8 cellular contexts compared by ENCODE assay signal in the genomic region with DNA sequence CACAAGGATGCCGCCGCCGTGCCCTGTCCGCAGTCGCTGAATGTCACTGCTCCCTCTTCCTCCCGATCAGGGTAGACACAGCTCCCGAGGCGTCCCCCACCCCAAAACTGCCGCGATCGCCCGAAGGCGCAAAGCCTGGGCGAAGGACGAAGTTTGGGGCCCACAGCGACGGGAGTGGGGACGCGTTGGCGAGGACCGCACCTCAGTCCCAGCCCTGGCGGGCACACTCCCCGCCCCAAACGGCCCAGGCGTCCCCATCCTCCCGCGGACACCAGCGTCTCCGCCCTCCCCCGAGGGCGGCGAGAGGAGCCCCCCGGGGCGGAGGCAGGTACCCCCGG. TPM values are rescaled to one million over a fixed set of nuclear protein-coding genes. Genes with fewer than 3 reads are reported as not detected.
A peak's percentile ranks its signal among the peaks of the same experiment; 100 is the strongest.
DNase-seq lines count a peak whose midpoint lies in the region; ATAC-seq and TF ChIP-seq lines count a peak whose summit lies in the region.

No MANE protein-coding gene starts in this region.

- TF ChIP-seq CTCF in CD4-positive, alpha-beta T cell (IDR thresholded peaks at IDR 0.05) = no peak
- TF ChIP-seq CTCF in fibroblast of pulmonary artery (IDR thresholded peaks at IDR 0.05; ENCODE audit: low read length, missing control alignments) (no peak), tibial artery (IDR thresholded peaks at IDR 0.05) (no peak)

- ATAC-seq in CD4-positive, alpha-beta T cell (ENCODE audit: poor library complexity) = no peak
- ATAC-seq in activated CD8-positive, alpha-beta memory T cell treated with anti-CD3 and anti-CD28 coated beads, Interleukin-2, amount 10 ng/mL, durations not matched to agents 7 days and 5 days = peak; percentile 1
- ATAC-seq in GM21786 (IDR thresholded peaks at IDR 0.05; ENCODE audit: unreplicated experiment) = no peak

- POLR2A ChIA-PET in CD4-positive, alpha-beta T cell (lab: Charles Lee) = interaction anchor here (0.6 to 3.5 kb wide), 10 partner anchors 12 to 649 kb away, joined by 3 to 28 read pairs (median 4); a partner anchor contains a TSS

- CTCF ChIA-PET in CD4-positive, alpha-beta T cell (lab: Charles Lee) = no interaction called here
- CTCF ChIA-PET in activated CD8-positive, alpha-beta memory T cell treated with anti-CD3 and anti-CD28 coated beads, Interleukin-2, amount 10 ng/mL, durations not matched to agents 7 days and 5 days (lab: Charles Lee) = interaction anchor here (1.8 to 4.5 kb wide), 2 partner anchors 86 to 194 kb away, joined by 5 to 16 read pairs; no protein-coding TSS in a partner anchor

- H3K27ac Mint-ChIP-seq in CD4-positive, alpha-beta T cell = peak overlapping the region; percentile 69
- H3K27ac Mint-ChIP-seq in activated CD8-positive, alpha-beta memory T cell treated with anti-CD3 and anti-CD28 coated beads, Interleukin-2, amount 10 ng/mL, durations not matched to agents 7 days and 5 days = peak overlapping the region; percentile 85

- DNase-seq in CD4-positive, alpha-beta T cell = peak in 4 of 10 experiments; percentile 16 to 39 (median 28)
- DNase-seq in activated CD8-positive, alpha-beta memory T cell treated with anti-CD3 and anti-CD28 coated beads, Interleukin-2, amount 10 ng/mL, durations not matched to agents 7 days and 5 days = peak; percentile 69
- no peak for DNase-seq in fibroblast of pulmonary artery (ENCODE audit: low read depth)
- DNase-seq in tibial artery = peak in 1 of 2 donors; percentile 41
- DNase-seq in COLO668 (lab: John Stamatoyannopoulos, UW; ENCODE audit: unreplicated experiment) = no peak

- intact Hi-C loops in CD4-positive, alpha-beta T cell (cut with DNase I, micrococcal nuclease) = loop anchor here (2.0 to 10.0 kb wide), 12 partner anchors 88 to 1013 kb away; a partner anchor contains a TSS
- intact Hi-C loops in tibial artery (cut with DNase I; ENCODE audit: low total_unique reads) = loop anchor here (10.0 kb wide), 2 partner anchors 280 to 410 kb away; a partner anchor contains a TSS

- peak overlapping the region; percentile 35 for H2AFZ ChIP-seq in neuron (ENCODE audit: low read depth, low read length)

- no peaks in the 10 kb centered on the region for H3K9me3 ChIP-seq in CD4-positive, alpha-beta T cell (ENCODE audit: control insufficient read depth, low read length)
- H3K9me3 ChIP-seq in HUES6 (ENCODE audit: control insufficient read depth, insufficient read depth, low read depth, low read length) (no peaks in the 10 kb centered on the region), neuron (ENCODE audit: low read length) (peaks cover 3% of the 10 kb centered on the region), tibial artery (no peaks in the 10 kb centered on the region)

- peak overlapping the region; percentile 78 for H3K4me3 Mint-ChIP-seq in CD4-positive, alpha-beta T cell
- H3K4me3 Mint-ChIP-seq in activated CD8-positive, alpha-beta memory T cell treated with anti-CD3 and anti-CD28 coated beads, Interleukin-2, amount 10 ng/mL, durations not matched to agents 7 days and 5 days = peak overlapping the region; percentile 84

- no peaks in the 10 kb centered on the region for H3K9me3 Mint-ChIP-seq in CD4-positive, alpha-beta T cell
- H3K9me3 Mint-ChIP-seq in activated CD8-positive, alpha-beta memory T cell treated with anti-CD3 and anti-CD28 coated beads, Interleukin-2, amount 10 ng/mL, durations not matched to agents 7 days and 5 days (ENCODE audit: low read depth) = no peaks in the 10 kb centered on the region

- peak overlapping the region; percentile 79 for H3K27ac ChIP-seq in CD4-positive, alpha-beta T cell (ENCODE audit: low read depth, low read length)
- H3K27ac ChIP-seq in HUES6 (ENCODE audit: low read depth, low read length) (no peak overlapping the region), tibial artery (peak overlapping the region; percentile 92)

- peaks cover 11% of the 10 kb centered on the region for H3K4me1 ChIP-seq in HUES6 (ENCODE audit: control insufficient read depth, insufficient read depth, low read length)
- H3K4me1 ChIP-seq in neuron (ENCODE audit: insufficient read depth, low read length) = peaks cover 12% of the 10 kb centered on the region
- peaks cover 0 to 51% (median 42%) of the 10 kb centered on the region in 4 donors for H3K4me1 ChIP-seq in tibial artery

- H3K36me3 ChIP-seq in HUES6 (ENCODE audit: control insufficient read depth, insufficient read depth, low read length) = no peaks in the 10 kb centered on the region
- H3K36me3 ChIP-seq in neuron (ENCODE audit: insufficient read depth, low read length) = peaks cover 1% of the 10 kb centered on the region
- H3K36me3 ChIP-seq in tibial artery = no peaks in the 10 kb centered on the region

- no peaks in the 10 kb centered on the region for H3K27me3 ChIP-seq in CD4-positive, alpha-beta T cell (ENCODE audit: control insufficient read depth, insufficient read depth, low read length)
- H3K27me3 ChIP-seq in HUES6 (ENCODE audit: control insufficient read depth, insufficient read depth, low read length) (no peaks in the 10 kb centered on the region), neuron (ENCODE audit: insufficient read depth, low read length) (no peaks in the 10 kb centered on the region), tibial artery (no peaks in the 10 kb centered on the region)

- no peaks in the 10 kb centered on the region for H3K27me3 Mint-ChIP-seq in CD4-positive, alpha-beta T cell
- H3K27me3 Mint-ChIP-seq in activated CD8-positive, alpha-beta memory T cell treated with anti-CD3 and anti-CD28 coated beads, Interleukin-2, amount 10 ng/mL, durations not matched to agents 7 days and 5 days = no peaks in the 10 kb centered on the region

- peak overlapping the region; percentile 69 for H3K9ac ChIP-seq in HUES6 (ENCODE audit: low read length)

- peaks cover 9% of the 10 kb centered on the region for H3K36me3 Mint-ChIP-seq in CD4-positive, alpha-beta T cell (ENCODE audit: low read depth)
- peaks cover 5% of the 10 kb centered on the region for H3K36me3 Mint-ChIP-seq in activated CD8-positive, alpha-beta memory T cell treated with anti-CD3 and anti-CD28 coated beads, Interleukin-2, amount 10 ng/mL, durations not matched to agents 7 days and 5 days

- H3K4me1 Mint-ChIP-seq in CD4-positive, alpha-beta T cell (ENCODE audit: low read depth) = peaks cover 56% of the 10 kb centered on the region
- peaks cover 41% of the 10 kb centered on the region for H3K4me1 Mint-ChIP-seq in activated CD8-positive, alpha-beta memory T cell treated with anti-CD3 and anti-CD28 coated beads, Interleukin-2, amount 10 ng/mL, durations not matched to agents 7 days and 5 days

- H3K4me3 ChIP-seq in HUES6 (ENCODE audit: low read depth, low read length) (peak overlapping the region; percentile 99), fibroblast of pulmonary artery (replicated peaks; ENCODE audit: low read depth, low read length) (peak overlapping the region; percentile 84), neuron (ENCODE audit: low read length) (peak overlapping the region; percentile 89), tibial artery (peak overlapping the region; percentile 64 to 99)

RNA-seq across cellular contexts. Expression of a gene that starts 1.4 kb away (rescaled TPM):
- 10 to 100 TPM; 70.3 to 74.2 TPM for total RNA-seq in CD4-positive, alpha-beta T cell
- 10 to 100 TPM; 32.5 to 33.9 TPM for total RNA-seq in activated CD8-positive, alpha-beta memory T cell treated with anti-CD3 and anti-CD28 coated beads, Interleukin-2, amount 10 ng/mL, durations not matched to agents 7 days and 5 days
